Comparison of ENCODE assay signal across 3 cellular contexts in genomic region chr20:23339986-23340385, GRCh38.
TF ChIP-seq lines count a peak whose summit lies in the region.

No MANE protein-coding gene starts in this region.

TF ChIP-seq in SK-N-SH treated with all-trans-retinoic acid at 6 μM for 48 hours, 23 proteins besides CTCF, POLR2A, EP300 and RAD21 (continued from another document):
- no peak for TF ChIP-seq POU6F1 (CRISPR knock-in tag; IDR thresholded peaks at IDR 0.05; ENCODE audit: borderline replicate concordance, low read depth)
- no peak for TF ChIP-seq OSR1 (CRISPR knock-in tag; IDR thresholded peaks at IDR 0.05)
- TF ChIP-seq ZFP3 (CRISPR knock-in tag; IDR thresholded peaks at IDR 0.05): no peak
- TF ChIP-seq PPARA (CRISPR knock-in tag; IDR thresholded peaks at IDR 0.05; ENCODE audit: borderline replicate concordance): no peak
- TF ChIP-seq ZC3H10 (CRISPR knock-in tag; IDR thresholded peaks at IDR 0.05): no peak
- no peak for TF ChIP-seq CSDC2 (CRISPR knock-in tag; IDR thresholded peaks at IDR 0.05)
- TF ChIP-seq RARB (CRISPR knock-in tag; IDR thresholded peaks at IDR 0.05): no peak
- no peak for TF ChIP-seq TSHZ2 (CRISPR knock-in tag; IDR thresholded peaks at IDR 0.05)
- TF ChIP-seq ZNF70 (CRISPR knock-in tag; IDR thresholded peaks at IDR 0.05): no peak
- no peak for TF ChIP-seq BACH2 (CRISPR knock-in tag; IDR thresholded peaks at IDR 0.05; ENCODE audit: borderline replicate concordance)
- TF ChIP-seq TOX (CRISPR knock-in tag; IDR thresholded peaks at IDR 0.05; ENCODE audit: borderline replicate concordance): no peak
- no peak for TF ChIP-seq ISL1 (CRISPR knock-in tag; IDR thresholded peaks at IDR 0.05)

TF ChIP-seq in SK-N-SH, 30 proteins besides CTCF, POLR2A, EP300 and RAD21 (continued from another document):
- TF ChIP-seq CHD2 (IDR thresholded peaks at IDR 0.05; ENCODE audit: low read length, partially characterized antibody) (no peak), USF1 (IDR thresholded peaks at IDR 0.05; ENCODE audit: borderline replicate concordance, low read depth) (no peak), IRF3 (IDR thresholded peaks at IDR 0.05; ENCODE audit: low read depth, low read length) (no peak), YY1 (IDR thresholded peaks at IDR 0.05; ENCODE audit: low read depth) (no peak), NRF1 (IDR thresholded peaks at IDR 0.05; ENCODE audit: low read depth, low read length) (no peak), JUND (IDR thresholded peaks at IDR 0.05) (no peak), NFIC (IDR thresholded peaks at IDR 0.05; ENCODE audit: borderline replicate concordance) (no peak), PBX3 (IDR thresholded peaks at IDR 0.05) (no peak), RXRA (IDR thresholded peaks at IDR 0.05; ENCODE audit: borderline replicate concordance, low read depth) (no peak), SIN3A (IDR thresholded peaks at IDR 0.05; ENCODE audit: borderline replicate concordance, low read depth, low read length) (no peak), FOSL2 (IDR thresholded peaks at IDR 0.05; ENCODE audit: borderline replicate concordance, low read depth) (no peak), USF2 (IDR thresholded peaks at IDR 0.05; ENCODE audit: borderline replicate concordance, low read depth, low read length) (no peak), ELF1 (IDR thresholded peaks at IDR 0.05) (no peak), SMC3 (IDR thresholded peaks at IDR 0.05; ENCODE audit: low read depth, low read length) (no peak), TEAD4 (IDR thresholded peaks at IDR 0.05; ENCODE audit: borderline replicate concordance, insufficient read depth) (no peak), GABPA (IDR thresholded peaks at IDR 0.05; ENCODE audit: low read depth) (no peak)

TF ChIP-seq in A549, 52 proteins besides CTCF, POLR2A, EP300 and RAD21:
- TF ChIP-seq NPAS2 (CRISPR knock-in tag; IDR thresholded peaks at IDR 0.05; ENCODE audit: borderline replicate concordance) (no peak), EHF (CRISPR knock-in tag; IDR thresholded peaks at IDR 0.05) (no peak), CEBPB (IDR thresholded peaks at IDR 0.05) (no peak), E2F6 (IDR thresholded peaks at IDR 0.05; ENCODE audit: borderline replicate concordance, low read depth) (no peak), NR3C1 (IDR thresholded peaks at IDR 0.05) (no peak), FOSL2 (IDR thresholded peaks at IDR 0.05) (no peak), FOSL2 (CRISPR knock-in tag; IDR thresholded peaks at IDR 0.05) (no peak), HOXB13 (CRISPR knock-in tag; IDR thresholded peaks at IDR 0.05; ENCODE audit: low read depth) (no peak), HES2 (IDR thresholded peaks at IDR 0.05) (no peak)
